In the genomic region with DNA sequence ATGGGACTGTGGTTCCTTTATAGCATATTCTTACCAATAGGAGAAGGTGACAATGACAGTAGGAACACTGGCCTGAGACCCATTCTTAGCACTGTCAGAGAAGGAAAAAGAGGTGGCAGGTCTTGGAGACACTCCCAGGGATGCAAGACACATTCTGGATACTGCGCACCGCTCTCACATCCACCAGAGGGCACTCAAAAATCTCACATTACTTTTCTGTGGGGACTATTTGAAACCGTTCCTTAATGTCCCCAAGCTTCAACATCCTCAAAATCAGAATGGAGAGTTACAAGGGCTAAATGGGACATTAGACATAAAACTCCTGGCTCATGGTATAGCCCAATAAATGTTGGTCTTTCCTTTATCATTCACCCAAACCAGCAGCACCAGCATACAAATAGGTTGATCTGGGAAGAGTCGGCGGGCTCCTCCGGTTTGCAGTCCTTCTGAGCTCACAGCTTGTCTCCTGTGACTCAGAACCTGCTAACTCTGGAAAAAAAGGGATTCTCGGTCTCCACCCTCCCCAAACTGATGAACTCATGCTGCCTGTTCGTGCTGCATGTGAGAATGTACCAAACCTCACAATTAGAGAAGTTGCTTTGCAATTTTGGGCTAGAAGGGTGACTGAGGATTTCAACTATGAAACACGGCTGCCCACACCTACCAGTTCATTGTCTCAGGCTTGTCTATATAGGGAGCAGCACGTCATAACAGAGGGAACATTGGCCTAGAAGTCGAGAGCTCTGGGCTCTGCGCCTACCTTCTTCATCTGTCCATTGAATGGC, we compare ENCODE assay signal across 8 cellular contexts. TPM values are rescaled to one million over a fixed set of nuclear protein-coding genes. Genes with fewer than 3 reads are reported as not detected.
DNase-seq lines count a peak whose midpoint lies in the region; ATAC-seq and TF ChIP-seq lines count a peak whose summit lies in the region.

No MANE protein-coding gene starts in this region.

- H2AFZ ChIP-seq in Loucy (ENCODE audit: low read length): no peak overlapping the region

- TF ChIP-seq POLR2A in esophagus muscularis mucosa (IDR thresholded peaks at IDR 0.05; ENCODE audit: low read depth): no peak

- H3K9me3 ChIP-seq in Loucy (ENCODE audit: insufficient read depth, low read depth, low read length) (no peaks in the 10 kb centered on the region), esophagus muscularis mucosa (no peaks in the 10 kb centered on the region)

- H3K36me3 ChIP-seq in Loucy (ENCODE audit: insufficient read depth, low read length): no peaks in the 10 kb centered on the region
- H3K36me3 ChIP-seq in esophagus muscularis mucosa: no peaks in the 10 kb centered on the region

- intact Hi-C loops in Right ventricle myocardium inferior (cut with DNase I): loop anchor here (1.0 to 2.0 kb wide), 2 partner anchors 143 to 153 kb away; no protein-coding TSS in a partner anchor
- intact Hi-C loops in cardiac septum (cut with DNase I): loop anchor here (2.0 kb wide), 1 partner anchor 143 kb away; no protein-coding TSS in a partner anchor
- intact Hi-C loops in esophagus muscularis mucosa (cut with DNase I): loop anchor here (2.0 kb wide), 1 partner anchor 153 kb away; no protein-coding TSS in a partner anchor

- no peaks in the 10 kb centered on the region for H4K20me1 ChIP-seq in Loucy (ENCODE audit: insufficient read depth, low read length, poor library complexity, severe bottlenecking)

- H3K79me2 ChIP-seq in Loucy (ENCODE audit: insufficient read depth, low read length): no peaks in the 10 kb centered on the region

- DNase-seq in Right ventricle myocardium inferior (ENCODE audit: missing footprints) (no peak), cardiac septum (ENCODE audit: low spot score) (no peak), SK-N-DZ (ENCODE audit: low spot score) (peak; percentile 43), esophagus muscularis mucosa (ENCODE audit: extremely low spot score) (no peak), naive B cell (no peak)
- DNase-seq in stimulated activated CD8-positive, alpha-beta memory T cell treated with anti-CD3 and anti-CD28 coated beads, Interleukin-4, amount 100 ng/mL, for 48 hours: no peak
- DNase-seq in NK-92 treated with Interleukin-12 subunit alpha and Interleukin-12 subunit beta, amount 100 ng/mL, for 24 hours (lab: John Stamatoyannopoulos, UW): no peak

- peaks cover 6 to 9% (median 8%) of the 10 kb centered on the region in 3 donors for H3K4me1 Mint-ChIP-seq in naive B cell

- no peaks in the 10 kb centered on the region for H3K36me3 Mint-ChIP-seq in naive B cell

- H3K9me2 ChIP-seq in Loucy (replicated peaks; ENCODE audit: low read depth, low read length): no peaks in the 10 kb centered on the region

- H3K27ac Mint-ChIP-seq in naive B cell: peak overlapping the region in 1 of 6 donors; percentile 53

- H3K9ac ChIP-seq in Loucy (ENCODE audit: low read depth, low read length, poor library complexity, severe bottlenecking): no peak overlapping the region

- ATAC-seq in Right ventricle myocardium inferior (peak; percentile 65), naive B cell (ENCODE audit: low read depth in 2 of 2) (peak; percentile 28 to 37)

- H3K27me3 ChIP-seq in Loucy (ENCODE audit: insufficient read depth, low read length, poor library complexity, severe bottlenecking) (no peaks in the 10 kb centered on the region), esophagus muscularis mucosa (no peaks in the 10 kb centered on the region)

- no peaks in the 10 kb centered on the region for H3K9me3 Mint-ChIP-seq in naive B cell

- no peak overlapping the region for H3K4me3 ChIP-seq in Loucy (ENCODE audit: low read length, poor library complexity, severe bottlenecking)
- H3K4me3 ChIP-seq in esophagus muscularis mucosa: no peak overlapping the region

- H3K27ac ChIP-seq in esophagus muscularis mucosa (replicated peaks in 1 of 4): no peak overlapping the region

- H3K4me3 Mint-ChIP-seq in naive B cell: peak overlapping the region in 1 of 8 donors; percentile 58

- 55% methylated on average over 12 of the region's 12 CpGs for WGBS in esophagus muscularis mucosa

- H3F3A ChIP-seq in Loucy (ENCODE audit: low read depth): no peaks in the 10 kb centered on the region

- H3K4me2 ChIP-seq in Loucy (ENCODE audit: low read depth, low read length, poor library complexity, severe bottlenecking): no peak overlapping the region

- H3K4me1 ChIP-seq in Loucy (ENCODE audit: insufficient read depth, low read length, poor library complexity, severe bottlenecking) (peaks cover 8% of the 10 kb centered on the region), esophagus muscularis mucosa (peaks cover 0 to 5% (median 0%) of the 10 kb centered on the region in 4 donors)

- no peaks in the 10 kb centered on the region for H3K27me3 Mint-ChIP-seq in naive B cell

- TF ChIP-seq CTCF in Loucy (conservative IDR thresholded peaks at IDR 0.05; ENCODE audit: low read length) (peak; percentile 96), esophagus muscularis mucosa (IDR thresholded peaks at IDR 0.05) (peak; percentile 59 to 76 (median 68))

- no peak for TF ChIP-seq EP300 in esophagus muscularis mucosa (IDR thresholded peaks at IDR 0.05)

RNA-seq across cellular contexts. Expression of a gene that starts 40.2 kb away (rescaled TPM):
- total RNA-seq in Right ventricle myocardium inferior: 0.41 TPM
- total RNA-seq in cardiac septum: 0.22 TPM
- 0.86 TPM in 1 of 2 replicates, not detected in the other for polyA plus RNA-seq in SK-N-DZ (2014; cell fraction: cytosol; rRNA removed)
- 0.10 TPM in 1 of 2 replicates, not detected in the other for polyA plus RNA-seq in SK-N-DZ (2014; cell fraction: nucleus; rRNA removed)
- 1 to 10 TPM in 1 of 4 donors, under 1 TPM in 2, not detected in 1; 0.29 to 1.3 (median 0.65) TPM for total RNA-seq in esophagus muscularis mucosa
- not detected for polyA plus RNA-seq in naive B cell (ENCODE audit: low read depth in 6 of 6)
